ENCODE assay signal across 1 cellular context in the genomic region with DNA sequence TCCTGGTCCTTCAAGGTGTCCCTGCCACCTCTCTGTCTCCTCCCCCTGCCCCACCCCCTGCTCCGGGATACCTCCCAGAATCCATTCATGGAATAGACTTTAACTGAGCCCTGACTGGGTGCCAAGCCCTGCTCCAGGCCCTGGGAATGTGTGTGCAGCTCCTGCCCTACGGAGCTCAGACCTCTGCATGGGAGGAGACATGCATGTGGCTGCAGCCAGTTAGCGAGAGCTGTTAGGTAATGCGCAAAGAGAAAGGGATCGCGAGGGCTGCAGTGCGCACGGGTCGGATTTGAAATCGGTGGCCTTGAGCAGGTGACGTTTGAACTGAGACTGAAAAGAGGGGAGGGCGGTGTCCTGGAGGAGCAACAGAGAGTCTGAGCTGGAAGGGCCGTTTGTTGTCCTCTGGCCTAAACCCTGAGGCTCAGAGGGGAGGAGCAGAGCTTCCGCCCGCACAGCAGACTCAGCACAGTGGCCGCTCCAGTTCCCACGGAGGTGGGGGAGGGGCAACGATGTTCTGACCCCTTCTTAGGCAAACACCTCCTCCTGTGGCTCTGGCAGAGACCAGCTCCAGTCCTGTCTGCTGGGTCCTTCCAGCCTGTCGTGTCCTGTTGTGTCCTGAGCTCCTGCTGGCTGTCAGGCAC.
TF ChIP-seq lines count a peak whose summit lies in the region.

No MANE protein-coding gene starts in this region.

TF ChIP-seq in HepG2, 621 proteins besides CTCF, POLR2A, EP300 and RAD21 (continued from another document and continues in another):
- TF ChIP-seq, protein P1, sequence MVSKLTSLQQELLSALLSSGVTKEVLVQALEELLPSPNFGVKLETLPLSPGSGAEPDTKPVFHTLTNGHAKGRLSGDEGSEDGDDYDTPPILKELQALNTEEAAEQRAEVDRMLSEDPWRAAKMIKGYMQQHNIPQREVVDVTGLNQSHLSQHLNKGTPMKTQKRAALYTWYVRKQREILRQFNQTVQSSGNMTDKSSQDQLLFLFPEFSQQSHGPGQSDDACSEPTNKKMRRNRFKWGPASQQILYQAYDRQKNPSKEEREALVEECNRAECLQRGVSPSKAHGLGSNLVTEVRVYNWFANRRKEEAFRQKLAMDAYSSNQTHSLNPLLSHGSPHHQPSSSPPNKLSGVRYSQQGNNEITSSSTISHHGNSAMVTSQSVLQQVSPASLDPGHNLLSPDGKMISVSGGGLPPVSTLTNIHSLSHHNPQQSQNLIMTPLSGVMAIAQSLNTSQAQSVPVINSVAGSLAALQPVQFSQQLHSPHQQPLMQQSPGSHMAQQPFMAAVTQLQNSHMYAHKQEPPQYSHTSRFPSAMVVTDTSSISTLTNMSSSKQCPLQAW (CRISPR knock-in tag; IDR thresholded peaks at IDR 0.05), result peak; percentile 62; the same call in 1 of the 2 replicates
- TF ChIP-seq ZNF446 (CRISPR knock-in tag; IDR thresholded peaks at IDR 0.05), result no peak
- TF ChIP-seq SATB2 (CRISPR knock-in tag; IDR thresholded peaks at IDR 0.05), result no peak
- TF ChIP-seq, protein P2, sequence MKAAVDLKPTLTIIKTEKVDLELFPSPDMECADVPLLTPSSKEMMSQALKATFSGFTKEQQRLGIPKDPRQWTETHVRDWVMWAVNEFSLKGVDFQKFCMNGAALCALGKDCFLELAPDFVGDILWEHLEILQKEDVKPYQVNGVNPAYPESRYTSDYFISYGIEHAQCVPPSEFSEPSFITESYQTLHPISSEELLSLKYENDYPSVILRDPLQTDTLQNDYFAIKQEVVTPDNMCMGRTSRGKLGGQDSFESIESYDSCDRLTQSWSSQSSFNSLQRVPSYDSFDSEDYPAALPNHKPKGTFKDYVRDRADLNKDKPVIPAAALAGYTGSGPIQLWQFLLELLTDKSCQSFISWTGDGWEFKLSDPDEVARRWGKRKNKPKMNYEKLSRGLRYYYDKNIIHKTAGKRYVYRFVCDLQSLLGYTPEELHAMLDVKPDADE (CRISPR knock-in tag; IDR thresholded peaks at IDR 0.05), result no peak
- TF ChIP-seq NR2F1 (CRISPR knock-in tag; IDR thresholded peaks at IDR 0.05), result no peak; a peak in 1 of 4 replicates
- no peak for TF ChIP-seq SMC3 (IDR thresholded peaks at IDR 0.05; ENCODE audit: low read length)
- no peak for TF ChIP-seq HOXA5 (CRISPR knock-in tag; IDR thresholded peaks at IDR 0.05)
- TF ChIP-seq ZNF737 (CRISPR knock-in tag; IDR thresholded peaks at IDR 0.05; ENCODE audit: borderline replicate concordance), result no peak
- no peak for TF ChIP-seq MIXL1 (CRISPR knock-in tag; IDR thresholded peaks at IDR 0.05)
- no peak for TF ChIP-seq NBN (conservative IDR thresholded peaks at IDR 0.05)
- TF ChIP-seq, protein P3, sequence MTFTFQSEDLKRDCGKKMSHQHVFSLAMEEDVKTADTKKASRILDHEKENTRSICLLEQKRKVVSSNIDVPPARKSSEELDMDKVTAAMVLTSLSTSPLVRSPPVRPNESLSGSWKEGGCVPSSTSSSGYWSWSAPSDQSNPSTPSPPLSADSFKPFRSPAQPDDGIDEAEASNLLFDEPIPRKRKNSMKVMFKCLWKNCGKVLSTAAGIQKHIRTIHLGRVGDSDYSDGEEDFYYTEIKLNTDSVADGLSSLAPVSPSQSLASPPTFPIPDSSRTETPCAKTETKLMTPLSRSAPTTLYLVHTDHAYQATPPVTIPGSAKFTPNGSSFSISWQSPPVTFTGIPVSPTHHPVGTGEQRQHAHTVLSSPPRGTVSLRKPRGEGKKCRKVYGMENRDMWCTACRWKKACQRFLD (CRISPR knock-in tag; IDR thresholded peaks at IDR 0.05; ENCODE audit: borderline replicate concordance), result no peak
- peak; percentile 51; the same call in 1 of the 2 replicates for TF ChIP-seq KAT8 (CRISPR knock-in tag; IDR thresholded peaks at IDR 0.05)
- TF ChIP-seq SMYD3 (CRISPR knock-in tag; IDR thresholded peaks at IDR 0.05), result no peak
- TF ChIP-seq FOXC1 (CRISPR knock-in tag; IDR thresholded peaks at IDR 0.05; ENCODE audit: borderline replicate concordance), result no peak
- no peak; the same call in 1 of the 2 replicates for TF ChIP-seq TBX2 (CRISPR knock-in tag; IDR thresholded peaks at IDR 0.05; ENCODE audit: borderline replicate concordance)
- TF ChIP-seq ZNF335 (CRISPR knock-in tag; IDR thresholded peaks at IDR 0.05), result no peak
- TF ChIP-seq KDM2A (CRISPR knock-in tag; IDR thresholded peaks at IDR 0.05; ENCODE audit: borderline replicate concordance, low read depth), result peak; percentile 67; the same call in 1 of the 2 replicates
- TF ChIP-seq ZNF484 (CRISPR knock-in tag; IDR thresholded peaks at IDR 0.05; ENCODE audit: borderline replicate concordance, low read depth), result no peak
- TF ChIP-seq ZNF879 (CRISPR knock-in tag; IDR thresholded peaks at IDR 0.05), result no peak
- peak; percentile 60 for TF ChIP-seq SAP130 (CRISPR knock-in tag; IDR thresholded peaks at IDR 0.05; ENCODE audit: low read depth)
- TF ChIP-seq, protein P4, sequence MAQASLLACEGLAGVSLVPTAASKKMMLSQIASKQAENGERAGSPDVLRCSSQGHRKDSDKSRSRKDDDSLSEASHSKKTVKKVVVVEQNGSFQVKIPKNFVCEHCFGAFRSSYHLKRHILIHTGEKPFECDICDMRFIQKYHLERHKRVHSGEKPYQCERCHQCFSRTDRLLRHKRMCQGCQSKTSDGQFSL (CRISPR knock-in tag; IDR thresholded peaks at IDR 0.05), result no peak
- TF ChIP-seq ZNF713 (CRISPR knock-in tag; IDR thresholded peaks at IDR 0.05), result no peak
- TF ChIP-seq, protein P5, sequence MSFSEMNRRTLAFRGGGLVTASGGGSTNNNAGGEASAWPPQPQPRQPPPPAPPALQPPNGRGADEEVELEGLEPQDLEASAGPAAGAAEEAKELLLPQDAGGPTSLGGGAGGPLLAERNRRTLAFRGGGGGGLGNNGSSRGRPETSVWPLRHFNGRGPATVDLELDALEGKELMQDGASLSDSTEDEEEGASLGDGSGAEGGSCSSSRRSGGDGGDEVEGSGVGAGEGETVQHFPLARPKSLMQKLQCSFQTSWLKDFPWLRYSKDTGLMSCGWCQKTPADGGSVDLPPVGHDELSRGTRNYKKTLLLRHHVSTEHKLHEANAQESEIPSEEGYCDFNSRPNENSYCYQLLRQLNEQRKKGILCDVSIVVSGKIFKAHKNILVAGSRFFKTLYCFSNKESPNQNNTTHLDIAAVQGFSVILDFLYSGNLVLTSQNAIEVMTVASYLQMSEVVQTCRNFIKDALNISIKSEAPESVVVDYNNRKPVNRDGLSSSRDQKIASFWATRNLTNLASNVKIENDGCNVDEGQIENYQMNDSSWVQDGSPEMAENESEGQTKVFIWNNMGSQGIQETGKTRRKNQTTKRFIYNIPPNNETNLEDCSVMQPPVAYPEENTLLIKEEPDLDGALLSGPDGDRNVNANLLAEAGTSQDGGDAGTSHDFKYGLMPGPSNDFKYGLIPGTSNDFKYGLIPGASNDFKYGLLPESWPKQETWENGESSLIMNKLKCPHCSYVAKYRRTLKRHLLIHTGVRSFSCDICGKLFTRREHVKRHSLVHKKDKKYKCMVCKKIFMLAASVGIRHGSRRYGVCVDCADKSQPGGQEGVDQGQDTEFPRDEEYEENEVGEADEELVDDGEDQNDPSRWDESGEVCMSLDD (CRISPR knock-in tag; IDR thresholded peaks at IDR 0.05; ENCODE audit: borderline replicate concordance), result no peak
- TF ChIP-seq, protein P6, sequence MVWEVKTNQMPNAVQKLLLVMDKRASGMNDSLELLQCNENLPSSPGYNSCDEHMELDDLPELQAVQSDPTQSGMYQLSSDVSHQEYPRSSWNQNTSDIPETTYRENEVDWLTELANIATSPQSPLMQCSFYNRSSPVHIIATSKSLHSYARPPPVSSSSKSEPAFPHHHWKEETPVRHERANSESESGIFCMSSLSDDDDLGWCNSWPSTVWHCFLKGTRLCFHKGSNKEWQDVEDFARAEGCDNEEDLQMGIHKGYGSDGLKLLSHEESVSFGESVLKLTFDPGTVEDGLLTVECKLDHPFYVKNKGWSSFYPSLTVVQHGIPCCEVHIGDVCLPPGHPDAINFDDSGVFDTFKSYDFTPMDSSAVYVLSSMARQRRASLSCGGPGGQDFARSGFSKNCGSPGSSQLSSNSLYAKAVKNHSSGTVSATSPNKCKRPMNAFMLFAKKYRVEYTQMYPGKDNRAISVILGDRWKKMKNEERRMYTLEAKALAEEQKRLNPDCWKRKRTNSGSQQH (CRISPR knock-in tag; IDR thresholded peaks at IDR 0.05; ENCODE audit: low read depth), result 0 out of 2 replicates have a peak, but pooled peaks have one; percentile 63
- no peak for TF ChIP-seq ZNF816 (CRISPR knock-in tag; IDR thresholded peaks at IDR 0.05; ENCODE audit: borderline replicate concordance)
- TF ChIP-seq ZNF224 (CRISPR knock-in tag; IDR thresholded peaks at IDR 0.05), result no peak
- TF ChIP-seq, protein P7, sequence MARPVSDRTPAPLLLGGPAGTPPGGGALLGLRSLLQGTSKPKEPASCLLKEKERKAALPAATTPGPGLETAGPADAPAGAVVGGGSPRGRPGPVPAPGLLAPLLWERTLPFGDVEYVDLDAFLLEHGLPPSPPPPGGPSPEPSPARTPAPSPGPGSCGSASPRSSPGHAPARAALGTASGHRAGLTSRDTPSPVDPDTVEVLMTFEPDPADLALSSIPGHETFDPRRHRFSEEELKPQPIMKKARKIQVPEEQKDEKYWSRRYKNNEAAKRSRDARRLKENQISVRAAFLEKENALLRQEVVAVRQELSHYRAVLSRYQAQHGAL (CRISPR knock-in tag; IDR thresholded peaks at IDR 0.05; ENCODE audit: not compliant biosample characterization), result no peak
- TF ChIP-seq, protein P8, sequence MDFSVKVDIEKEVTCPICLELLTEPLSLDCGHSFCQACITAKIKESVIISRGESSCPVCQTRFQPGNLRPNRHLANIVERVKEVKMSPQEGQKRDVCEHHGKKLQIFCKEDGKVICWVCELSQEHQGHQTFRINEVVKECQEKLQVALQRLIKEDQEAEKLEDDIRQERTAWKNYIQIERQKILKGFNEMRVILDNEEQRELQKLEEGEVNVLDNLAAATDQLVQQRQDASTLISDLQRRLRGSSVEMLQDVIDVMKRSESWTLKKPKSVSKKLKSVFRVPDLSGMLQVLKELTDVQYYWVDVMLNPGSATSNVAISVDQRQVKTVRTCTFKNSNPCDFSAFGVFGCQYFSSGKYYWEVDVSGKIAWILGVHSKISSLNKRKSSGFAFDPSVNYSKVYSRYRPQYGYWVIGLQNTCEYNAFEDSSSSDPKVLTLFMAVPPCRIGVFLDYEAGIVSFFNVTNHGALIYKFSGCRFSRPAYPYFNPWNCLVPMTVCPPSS (IDR thresholded peaks at IDR 0.05), result no peak
- 0 out of 2 replicates have a peak, but pooled peaks have one; percentile 62 for TF ChIP-seq ZNF792 (CRISPR knock-in tag; IDR thresholded peaks at IDR 0.05)
- TF ChIP-seq RFXAP (CRISPR knock-in tag; IDR thresholded peaks at IDR 0.05; ENCODE audit: borderline replicate concordance), result no peak
- TF ChIP-seq ZNF790 (CRISPR knock-in tag; IDR thresholded peaks at IDR 0.05; ENCODE audit: borderline replicate concordance), result peak; percentile 33; the same call in 1 of the 2 replicates
- TF ChIP-seq ZSCAN29 (CRISPR knock-in tag; conservative IDR thresholded peaks at IDR 0.05), result no peak
- no peak for TF ChIP-seq ESRRA (CRISPR knock-in tag; IDR thresholded peaks at IDR 0.05; ENCODE audit: low read depth)
- no peak for TF ChIP-seq GPN1 (CRISPR knock-in tag; IDR thresholded peaks at IDR 0.05; ENCODE audit: borderline replicate concordance)
- TF ChIP-seq HOXA7 (CRISPR knock-in tag; IDR thresholded peaks at IDR 0.05), result no peak
- TF ChIP-seq YEATS2 (CRISPR knock-in tag; IDR thresholded peaks at IDR 0.05; ENCODE audit: borderline replicate concordance), result peak; percentile 51; the same call in 1 of the 2 replicates
- TF ChIP-seq U2AF2 (IDR thresholded peaks at IDR 0.05; ENCODE audit: low read depth, low read length), result no peak
- no peak for TF ChIP-seq ZNF33B (CRISPR knock-in tag; IDR thresholded peaks at IDR 0.05)
- no peak for TF ChIP-seq HNRNPH1 (optimal IDR thresholded peaks at IDR 0.05; ENCODE audit: low read depth, low read length)
- TF ChIP-seq U2AF1 (optimal IDR thresholded peaks at IDR 0.05; ENCODE audit: low read depth, low read length), result no peak
- TF ChIP-seq JUN (CRISPR knock-in tag; IDR thresholded peaks at IDR 0.05), result no peak
- 0 out of 2 replicates have a peak, but pooled peaks have one; percentile 22 for TF ChIP-seq POLR2G (IDR thresholded peaks at IDR 0.05; ENCODE audit: low read depth, low read length)
- 0 out of 2 replicates have a peak, but pooled peaks have one; percentile 11 for TF ChIP-seq HOXD1 (CRISPR knock-in tag; IDR thresholded peaks at IDR 0.05)
- TF ChIP-seq TGIF2 (CRISPR knock-in tag; IDR thresholded peaks at IDR 0.05), result peak; percentile 76; the same call in 1 of the 2 replicates
- no peak for TF ChIP-seq ZNF460 (CRISPR knock-in tag; IDR thresholded peaks at IDR 0.05; ENCODE audit: borderline replicate concordance)
- TF ChIP-seq, protein P9, sequence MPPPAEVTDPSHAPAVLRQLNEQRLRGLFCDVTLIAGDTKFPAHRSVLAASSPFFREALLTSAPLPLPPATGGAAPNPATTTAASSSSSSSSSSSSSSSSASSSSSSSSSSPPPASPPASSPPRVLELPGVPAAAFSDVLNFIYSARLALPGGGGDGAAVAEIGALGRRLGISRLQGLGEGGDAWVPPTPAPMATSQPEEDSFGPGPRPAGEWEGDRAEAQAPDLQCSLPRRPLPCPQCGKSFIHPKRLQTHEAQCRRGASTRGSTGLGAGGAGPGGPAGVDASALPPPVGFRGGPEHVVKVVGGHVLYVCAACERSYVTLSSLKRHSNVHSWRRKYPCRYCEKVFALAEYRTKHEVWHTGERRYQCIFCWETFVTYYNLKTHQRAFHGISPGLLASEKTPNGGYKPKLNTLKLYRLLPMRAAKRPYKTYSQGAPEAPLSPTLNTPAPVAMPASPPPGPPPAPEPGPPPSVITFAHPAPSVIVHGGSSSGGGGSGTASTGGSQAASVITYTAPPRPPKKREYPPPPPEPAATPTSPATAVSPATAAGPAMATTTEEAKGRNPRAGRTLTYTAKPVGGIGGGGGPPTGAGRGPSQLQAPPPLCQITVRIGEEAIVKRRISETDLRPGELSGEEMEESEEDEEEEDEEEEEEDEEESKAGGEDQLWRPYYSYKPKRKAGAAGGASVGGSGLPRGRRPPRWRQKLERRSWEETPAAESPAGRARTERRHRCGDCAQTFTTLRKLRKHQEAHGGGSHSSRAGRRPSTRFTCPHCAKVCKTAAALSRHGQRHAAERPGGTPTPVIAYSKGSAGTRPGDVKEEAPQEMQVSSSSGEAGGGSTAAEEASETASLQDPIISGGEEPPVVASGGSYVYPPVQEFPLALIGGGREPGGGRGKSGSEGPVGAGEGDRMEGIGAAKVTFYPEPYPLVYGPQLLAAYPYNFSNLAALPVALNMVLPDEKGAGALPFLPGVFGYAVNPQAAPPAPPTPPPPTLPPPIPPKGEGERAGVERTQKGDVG (CRISPR knock-in tag; IDR thresholded peaks at IDR 0.05; ENCODE audit: borderline replicate concordance), result no peak
- TF ChIP-seq FIP1L1 (IDR thresholded peaks at IDR 0.05; ENCODE audit: borderline replicate concordance, insufficient read depth, low read depth, low read length), result no peak
- TF ChIP-seq ZFP1 (CRISPR knock-in tag; IDR thresholded peaks at IDR 0.05), result no peak
- TF ChIP-seq ZNF33A (CRISPR knock-in tag; IDR thresholded peaks at IDR 0.05; ENCODE audit: borderline replicate concordance), result no peak
- no peak for TF ChIP-seq CC2D1A (CRISPR knock-in tag; IDR thresholded peaks at IDR 0.05)
- TF ChIP-seq ZNF674 (CRISPR knock-in tag; IDR thresholded peaks at IDR 0.05; ENCODE audit: low read depth), result no peak
- TF ChIP-seq, protein P10, sequence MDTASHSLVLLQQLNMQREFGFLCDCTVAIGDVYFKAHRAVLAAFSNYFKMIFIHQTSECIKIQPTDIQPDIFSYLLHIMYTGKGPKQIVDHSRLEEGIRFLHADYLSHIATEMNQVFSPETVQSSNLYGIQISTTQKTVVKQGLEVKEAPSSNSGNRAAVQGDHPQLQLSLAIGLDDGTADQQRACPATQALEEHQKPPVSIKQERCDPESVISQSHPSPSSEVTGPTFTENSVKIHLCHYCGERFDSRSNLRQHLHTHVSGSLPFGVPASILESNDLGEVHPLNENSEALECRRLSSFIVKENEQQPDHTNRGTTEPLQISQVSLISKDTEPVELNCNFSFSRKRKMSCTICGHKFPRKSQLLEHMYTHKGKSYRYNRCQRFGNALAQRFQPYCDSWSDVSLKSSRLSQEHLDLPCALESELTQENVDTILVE (CRISPR knock-in tag; IDR thresholded peaks at IDR 0.05), result no peak
- TF ChIP-seq TOPORS (CRISPR knock-in tag; IDR thresholded peaks at IDR 0.05), result no peak
